Comparison of ENCODE assay signal across 26 cellular contexts in the genomic region with DNA sequence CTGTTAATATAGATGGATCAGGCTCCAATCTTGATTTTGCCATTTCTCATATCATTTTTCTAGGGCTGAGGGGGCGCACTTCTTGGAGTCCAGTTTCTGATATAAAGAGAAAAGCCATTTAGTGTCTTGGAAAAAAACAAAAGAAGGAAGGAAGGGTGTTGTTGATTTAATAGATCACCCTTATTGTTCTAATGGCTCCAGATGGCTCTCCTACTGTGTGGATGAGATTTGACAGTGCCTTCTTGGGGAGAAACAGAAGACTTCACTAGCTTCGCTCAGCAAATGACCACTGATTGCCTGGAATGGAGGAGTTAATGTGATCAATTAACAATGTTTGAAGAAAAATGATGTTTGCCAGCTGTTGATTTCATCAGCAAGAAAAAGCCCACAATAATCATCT.
"Had no signal": no experiment of that assay in that cellular context is flagged by ENCODE, and none has a peak within 500 bp of the region (broad histone marks: within the 10 kb centered on the region; RNA-seq: fewer than 3 reads in every experiment).

No MANE protein-coding gene starts in this region.

- H3K27ac ChIP-seq: ascending aorta, cardiac muscle cell, colonic mucosa, esophagus muscularis mucosa, foreskin keratinocyte, left ventricle myocardium inferior, ovary, prostate gland, skin epidermis, testis, transverse colon, VCaP had no signal

- H3K27me3 ChIP-seq: ascending aorta, cardiac muscle cell, colonic mucosa, esophagus muscularis mucosa, foreskin keratinocyte, ovary, testis, transverse colon had no signal

- DNase-seq: activated CD4-positive, alpha-beta T cell treated with anti-CD3 and anti-CD28 coated beads for 48 hours; activated CD4-positive, alpha-beta T cell treated with anti-CD3 and anti-CD28 coated beads, Interleukin-2, amount 50 U/mL, for 48 hours; activated CD8-positive, alpha-beta memory T cell treated with anti-CD3 and anti-CD28 coated beads for 24 hours; activated gamma-delta T cell; activated naive CD4-positive, alpha-beta T cell treated with anti-CD3 and anti-CD28 coated beads, Interleukin-2, amount 10 ng/mL, durations not matched to agents 7 days and 5 days; activated naive CD8-positive, alpha-beta T cell treated with anti-CD3 and anti-CD28 coated beads, Interleukin-2, amount 10 ng/mL, durations not matched to agents 7 days and 5 days; activated T-cell treated with anti-CD3 and anti-CD28 coated beads, Interleukin-2, amount 50 U/mL, for 1 hour; cerebellar nuclear complex; colonic mucosa; foreskin keratinocyte; left ventricle myocardium inferior; nephron progenitor cell; ovary; retina; stimulated activated CD4-positive, alpha-beta T cell treated with anti-CD3 and anti-CD28 coated beads, Interleukin-12 subunit alpha, Interleukin-12 subunit beta, amount 100 ng/mL, for 4 hours; stimulated activated CD4-positive, alpha-beta T cell treated with anti-CD3 and anti-CD28 coated beads, Interleukin-4, amount 100 ng/mL, for 1 hour; stimulated activated naive CD8-positive, alpha-beta T cell treated with anti-CD3 and anti-CD28 coated beads, Interleukin-15, Interleukin-2, amounts not matched to agents 100 U/mL and 50 U/mL, for 24 hours; T-helper 9 cell; testis; transverse colon had no signal

- H3K4me1 ChIP-seq: ascending aorta, colonic mucosa, esophagus muscularis mucosa, foreskin keratinocyte, left ventricle myocardium inferior, prostate gland, testis, transverse colon had no signal

- H3K9me3 ChIP-seq: ascending aorta, colonic mucosa, esophagus muscularis mucosa, left ventricle myocardium inferior, ovary, prostate gland, testis, transverse colon had no signal

- H3K36me3 ChIP-seq: ascending aorta, cardiac muscle cell, colonic mucosa, esophagus muscularis mucosa, left ventricle myocardium inferior, ovary, prostate gland, transverse colon had no signal

- H3K4me3 ChIP-seq: ascending aorta, cardiac muscle cell, colonic mucosa, esophagus muscularis mucosa, left ventricle myocardium inferior, ovary, prostate gland, skin epidermis, testis, transverse colon had no signal
